ENCODE assay signal across 8 cellular contexts in genomic region chr17:40922239-40922638, GRCh38. TPM values are rescaled to one million over a fixed set of nuclear protein-coding genes. Genes with fewer than 3 reads are reported as not detected.
DNase-seq lines count a peak whose midpoint lies in the region; ATAC-seq, FAIRE-seq and TF ChIP-seq lines count a peak whose summit lies in the region.

No MANE protein-coding gene starts in this region.

- TF ChIP-seq POLR2A in A549 (IDR thresholded peaks at IDR 0.05; ENCODE audit: low read length), result no peak

- POLR2A ChIA-PET in A549 (lab: Yijun Ruan, JAX), result no interaction called here
- POLR2A ChIA-PET in T-cell (lab: Charles Lee), result interaction anchor here in 1 of 2 donors (0.5 kb wide), 1 partner anchor 24 kb away, joined by 6 read pairs; no protein-coding TSS in a partner anchor

- 30% methylated on average over 2 of the region's 2 CpGs for WGBS in A549 (ENCODE audit: missing lambda C conversion rate)

- no peaks in the 10 kb centered on the region for H3K9me3 ChIP-seq in A549

- peak overlapping the region; percentile 78 to 81 for H3K27ac ChIP-seq in A549

- peaks cover 2% of the 10 kb centered on the region for H3K36me3 Mint-ChIP-seq in chondrocyte (ENCODE audit: low read depth)
- H3K36me3 Mint-ChIP-seq in T-cell, result no peaks in the 10 kb centered on the region

- H3K4me2 ChIP-seq in A549, result peak overlapping the region; percentile 52

- no peak for TF ChIP-seq CTCF in A549 (IDR thresholded peaks at IDR 0.05)
- no peak for TF ChIP-seq CTCF in chondrocyte (IDR thresholded peaks at IDR 0.05)

- CTCF ChIA-PET in A549 (lab: Yijun Ruan, JAX), result interaction anchor here (0.7 to 1.3 kb wide), 3 partner anchors 13 to 626 kb away, joined by 3 to 4 read pairs (median 3); no protein-coding TSS in a partner anchor
- CTCF ChIA-PET in T-cell (lab: Charles Lee), result no interaction called here

- FAIRE-seq in A549 (lab: Jason Lieb, UNC), result peak; percentile 99

- H3K27ac Mint-ChIP-seq in chondrocyte (ENCODE audit: unreplicated experiment) (peak overlapping the region; percentile 96), T-cell (no peak overlapping the region)

- peaks cover 18% of the 10 kb centered on the region for H3K4me1 Mint-ChIP-seq in chondrocyte (ENCODE audit: low read depth)
- peaks cover 7 to 12% (median 9%) of the 10 kb centered on the region in 3 donors for H3K4me1 Mint-ChIP-seq in T-cell

- ATAC-seq in A549 (peak; percentile 91 to 95), T-cell (replicated peaks in 1 of 4) (no peak), HG03565 (IDR thresholded peaks at IDR 0.05; ENCODE audit: unreplicated experiment) (no peak), GM21528 (IDR thresholded peaks at IDR 0.05; ENCODE audit: low FRiP score, unreplicated experiment) (no peak), GM18517 (IDR thresholded peaks at IDR 0.05; ENCODE audit: unreplicated experiment) (no peak)

- no peaks in the 10 kb centered on the region for H3K27me3 Mint-ChIP-seq in chondrocyte (ENCODE audit: low read depth)
- peaks cover 17 to 22% of the 10 kb centered on the region in 2 donors for H3K27me3 Mint-ChIP-seq in T-cell

- DNase-seq in A549 (ENCODE audit: low read depth in 1 of 2, low spot score in 1 of 2) (peak; percentile 80 to 82), Kasumi-1 (lab: John Stamatoyannopoulos, UW) (peak; percentile 51 to 75), chondrocyte (ENCODE audit: low spot score) (no peak), medulla oblongata (ENCODE audit: extremely low spot score) (peak; percentile 77), T-cell (no peak)

- H3K4me3 Mint-ChIP-seq in chondrocyte (ENCODE audit: unreplicated experiment), result no peak overlapping the region
- H3K4me3 Mint-ChIP-seq in T-cell, result no peak overlapping the region

- H3K9me3 Mint-ChIP-seq in chondrocyte (ENCODE audit: low read depth), result no peaks in the 10 kb centered on the region
- no peaks in the 10 kb centered on the region for H3K9me3 Mint-ChIP-seq in T-cell

- TF ChIP-seq RAD21 in A549 (conservative IDR thresholded peaks at IDR 0.05 in 1 of 2, IDR thresholded peaks at IDR 0.05 in 1 of 2), result no peak

- TF ChIP-seq EP300 in A549 (IDR thresholded peaks at IDR 0.05), result no peak

- H3K4me3 ChIP-seq in A549, result no peak overlapping the region

- peaks cover 14% of the 10 kb centered on the region for H3K4me1 ChIP-seq in A549

TF ChIP-seq in A549, 52 proteins besides CTCF, POLR2A, EP300 and RAD21:
- TF ChIP-seq MAX (IDR thresholded peaks at IDR 0.05), result peak; percentile 54
- TF ChIP-seq JUN (IDR thresholded peaks at IDR 0.05), result no peak
- peak; percentile 70 for TF ChIP-seq FOSL2 (IDR thresholded peaks at IDR 0.05)
- peak; percentile 88 for TF ChIP-seq FOSL2 (CRISPR knock-in tag; IDR thresholded peaks at IDR 0.05)
- 0 out of 2 replicates have a peak, but pooled peaks have one; percentile 49 for TF ChIP-seq ZSCAN20 (CRISPR knock-in tag; IDR thresholded peaks at IDR 0.05)
- 0 out of 2 replicates have a peak, but pooled peaks have one; percentile 33 for TF ChIP-seq USF2 (IDR thresholded peaks at IDR 0.05)

RNA-seq across cellular contexts. Expression of gene KRT23, which starts 15.2 kb away (rescaled TPM):
- polyA plus RNA-seq in A549 (2011; rRNA removed), result not detected in 2 replicates
- not detected in 2 replicates for polyA plus RNA-seq in A549 (2012; cell fraction: cytosol; rRNA removed)
- polyA plus RNA-seq in A549 (2012; cell fraction: nucleus; rRNA removed), result not detected in 2 replicates
- not detected in 3 replicates for polyA plus RNA-seq in A549 (2017; fragmentation: RNase III; extraction: RNeasy Plus Mini Kit Qiagen cat#74134 plus additional on column Dnase treatment)
- not detected in 2 replicates for polyA minus RNA-seq in A549 (2011; rRNA and poly(A)+ RNA removed)
- total RNA-seq in chondrocyte, result not detected in 3 replicates
- not detected for total RNA-seq in T-cell

RNA-seq across cellular contexts. Expression of gene KRT20, which starts 37.2 kb away (rescaled TPM):
- polyA plus RNA-seq in A549 (2011; rRNA removed), result 0.28 and 0.34 TPM in 2 replicates
- polyA plus RNA-seq in A549 (2012; cell fraction: cytosol; rRNA removed), result 0.01 TPM in 1 of 2 replicates, not detected in the other
- 0.04 and 0.06 TPM in 2 replicates for polyA plus RNA-seq in A549 (2012; cell fraction: nucleus; rRNA removed)
- polyA plus RNA-seq in A549 (2017; fragmentation: RNase III; extraction: RNeasy Plus Mini Kit Qiagen cat#74134 plus additional on column Dnase treatment), result not detected in 3 replicates
- not detected in 2 replicates for polyA minus RNA-seq in A549 (2011; rRNA and poly(A)+ RNA removed)
- not detected in 3 replicates for total RNA-seq in chondrocyte
- under 1 TPM in 1 of 5 donors, not detected in 4; 0.47 TPM for total RNA-seq in T-cell

RNA-seq across cellular contexts. Expression of gene KRT39, which starts 44.5 kb away (rescaled TPM):
- polyA plus RNA-seq in A549 (2011; rRNA removed) (not detected in 2 replicates), A549 (2017; fragmentation: RNase III; extraction: RNeasy Plus Mini Kit Qiagen cat#74134 plus additional on column Dnase treatment) (not detected in 3 replicates)
- not detected in 2 replicates for polyA plus RNA-seq in A549 (2012; cell fraction: cytosol; rRNA removed)
- polyA plus RNA-seq in A549 (2012; cell fraction: nucleus; rRNA removed), result not detected in 2 replicates
- not detected in 2 replicates for polyA minus RNA-seq in A549 (2011; rRNA and poly(A)+ RNA removed)
- total RNA-seq in chondrocyte (not detected in 3 replicates), T-cell (not detected)

RNA-seq across cellular contexts. Expression of gene KRT12, which starts 55.2 kb away (rescaled TPM):
- polyA plus RNA-seq in A549 (2011; rRNA removed) (not detected in 2 replicates), A549 (2017; fragmentation: RNase III; extraction: RNeasy Plus Mini Kit Qiagen cat#74134 plus additional on column Dnase treatment) (not detected in 3 replicates)
- polyA plus RNA-seq in A549 (2012; cell fraction: cytosol; rRNA removed), result not detected in 2 replicates
- polyA plus RNA-seq in A549 (2012; cell fraction: nucleus; rRNA removed), result not detected in 2 replicates
- polyA minus RNA-seq in A549 (2011; rRNA and poly(A)+ RNA removed), result not detected in 2 replicates
- total RNA-seq in chondrocyte (not detected in 3 replicates), T-cell (under 1 TPM in 1 of 5 donors, not detected in 4; 0.10 TPM)

Comparison
In these comparisons a context has a peak if more than half of its experiments do, and no peak if none do; other contexts are left out.
1. ATAC-seq: peak in A549 (2 of 2); none in T-cell (0 of 4), HG03565 (single experiment), GM21528 (single experiment) and GM18517 (single experiment).
2. DNase-seq: peak in A549 (2 of 2), Kasumi-1 (2 of 2) and medulla oblongata (single experiment); none in chondrocyte (single experiment) and T-cell (0 of 34).